In the genomic region with DNA sequence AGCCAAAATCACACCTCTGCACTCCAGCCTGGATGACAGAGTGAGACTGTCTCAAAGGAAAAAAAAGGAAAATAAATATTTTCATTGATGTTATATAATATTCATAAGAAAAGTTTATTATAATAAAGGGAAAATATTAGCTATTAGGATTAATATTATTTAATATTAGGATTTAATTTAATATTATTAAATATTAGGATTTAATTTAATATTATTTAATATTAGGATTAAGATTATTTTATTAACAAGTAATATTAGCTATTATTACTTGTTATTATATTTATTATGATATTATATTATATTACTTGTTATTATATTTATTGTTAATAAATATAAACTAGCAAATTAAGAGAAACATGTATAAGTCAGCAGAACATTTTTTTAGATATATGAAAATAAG, we compare ENCODE assay signal across 34 cellular contexts.
"Had no signal": no experiment of that assay in that cellular context is flagged by ENCODE, and none has a peak within 500 bp of the region (broad histone marks: within the 10 kb centered on the region; RNA-seq: fewer than 3 reads in every experiment).

No MANE protein-coding gene starts in this region.

- H3K4me3 ChIP-seq: ascending aorta, breast epithelium, cardiac muscle cell, coronary artery, dorsolateral prefrontal cortex, esophagus muscularis mucosa, gastroesophageal sphincter, heart right ventricle had no signal

- ATAC-seq: activated naive CD4-positive, alpha-beta T cell treated with anti-CD3 and anti-CD28 coated beads, Interleukin-2, amount 50 U/mL, for 72 hours; activated T-cell treated with anti-CD3 and anti-CD28 coated beads, Interleukin-2, amount 50 U/mL, for 72 hours; foreskin keratinocyte; gastroesophageal sphincter; heart right ventricle; T-helper 17 cell had no signal

- H3K36me3 ChIP-seq: ascending aorta, breast epithelium, cardiac muscle cell, esophagus muscularis mucosa, gastroesophageal sphincter, heart right ventricle had no signal

- H3K4me1 Mint-ChIP-seq: activated CD4-positive, alpha-beta memory T cell treated with anti-CD3 and anti-CD28 coated beads, Interleukin-2, amount 10 ng/mL, durations not matched to agents 7 days and 5 days; activated CD4-positive, alpha-beta T cell treated with anti-CD3 and anti-CD28 coated beads, Interleukin-2, amount 10 ng/mL, durations not matched to agents 7 days and 5 days; activated naive CD4-positive, alpha-beta T cell treated with anti-CD3 and anti-CD28 coated beads, Interleukin-2, amount 10 ng/mL, durations not matched to agents 7 days and 5 days; activated naive CD8-positive, alpha-beta T cell treated with anti-CD3 and anti-CD28 coated beads, Interleukin-2, amount 10 ng/mL, durations not matched to agents 7 days and 5 days; brain; endodermal cell; T-helper 17 cell had no signal

- H3K36me3 Mint-ChIP-seq: activated naive CD4-positive, alpha-beta T cell treated with anti-CD3 and anti-CD28 coated beads, Interleukin-2, amount 10 ng/mL, durations not matched to agents 7 days and 5 days; activated naive CD4-positive, alpha-beta T cell treated with anti-CD3 and anti-CD28 coated beads, Interleukin-2, amount 50 U/mL, for 72 hours; activated naive CD8-positive, alpha-beta T cell treated with anti-CD3 and anti-CD28 coated beads, Interleukin-2, amount 10 ng/mL, durations not matched to agents 7 days and 5 days; brain had no signal

- H3K4me1 ChIP-seq: ascending aorta, breast epithelium, esophagus muscularis mucosa, foreskin keratinocyte, gastroesophageal sphincter, heart right ventricle had no signal

- DNase-seq: activated CD4-positive, alpha-beta memory T cell treated with anti-CD3 and anti-CD28 coated beads, Interleukin-2, amount 10 ng/mL, durations not matched to agents 7 days and 5 days; activated CD4-positive, alpha-beta T cell treated with anti-CD3 and anti-CD28 coated beads for 1 hour; activated CD4-positive, alpha-beta T cell treated with anti-CD3 and anti-CD28 coated beads for 4 hours; activated CD4-positive, alpha-beta T cell treated with anti-CD3 and anti-CD28 coated beads, Interleukin-2, amount 10 ng/mL, durations not matched to agents 7 days and 5 days; activated CD4-positive, alpha-beta T cell treated with anti-CD3 and anti-CD28 coated beads, Interleukin-2, amount 50 U/mL, for 4 hours; activated CD8-positive, alpha-beta memory T cell treated with anti-CD3 and anti-CD28 coated beads, Interleukin-2, amount 50 U/mL, for 48 hours; activated gamma-delta T cell; activated naive CD4-positive, alpha-beta T cell; activated naive CD4-positive, alpha-beta T cell treated with anti-CD3 and anti-CD28 coated beads, Interleukin-2, amount 10 ng/mL, durations not matched to agents 7 days and 5 days; activated naive CD8-positive, alpha-beta T cell treated with anti-CD3 and anti-CD28 coated beads, Interleukin-2, amount 10 ng/mL, durations not matched to agents 7 days and 5 days; activated T-cell treated with anti-CD3 and anti-CD28 coated beads for 4 hours; activated T-cell treated with anti-CD3 and anti-CD28 coated beads, Interleukin-2, amount 50 U/mL, for 24 hours; activated T-cell treated with anti-CD3 and anti-CD28 coated beads, Interleukin-2, amount 50 U/mL, for 72 hours; central memory CD4-positive, alpha-beta T cell; cerebellar nuclear complex; dorsolateral prefrontal cortex; effector memory CD4-positive, alpha-beta T cell; endodermal cell; erythroblast; foreskin keratinocyte; heart right ventricle; T-helper 1 cell; T-helper 17 cell; T1000 had no signal

- H3K27me3 ChIP-seq: ascending aorta, breast epithelium, cardiac muscle cell, esophagus muscularis mucosa, foreskin keratinocyte, gastroesophageal sphincter, heart right ventricle had no signal

- H3K9me3 ChIP-seq: ascending aorta, breast epithelium, esophagus muscularis mucosa, gastroesophageal sphincter had no signal

- H3K9me3 Mint-ChIP-seq: activated CD4-positive, alpha-beta memory T cell treated with anti-CD3 and anti-CD28 coated beads, Interleukin-2, amount 10 ng/mL, durations not matched to agents 7 days and 5 days; activated CD4-positive, alpha-beta T cell treated with anti-CD3 and anti-CD28 coated beads, Interleukin-2, amount 10 ng/mL, durations not matched to agents 7 days and 5 days; activated naive CD4-positive, alpha-beta T cell treated with anti-CD3 and anti-CD28 coated beads, Interleukin-2, amount 10 ng/mL, durations not matched to agents 7 days and 5 days; activated naive CD8-positive, alpha-beta T cell treated with anti-CD3 and anti-CD28 coated beads, Interleukin-2, amount 10 ng/mL, durations not matched to agents 7 days and 5 days; brain; dendritic cell treated with granulocyte-macrophage colony-stimulating factor and Interleukin-4, amounts not matched to agents 40 ng/mL and 50 ng/mL, for 4 days; endodermal cell had no signal

- H3K27ac ChIP-seq: ascending aorta, breast epithelium, cardiac muscle cell, coronary artery, dorsolateral prefrontal cortex, esophagus muscularis mucosa, foreskin keratinocyte, gastroesophageal sphincter, heart right ventricle had no signal

- H3K27ac Mint-ChIP-seq: activated CD4-positive, alpha-beta memory T cell treated with anti-CD3 and anti-CD28 coated beads, Interleukin-2, amount 10 ng/mL, durations not matched to agents 7 days and 5 days; activated CD4-positive, alpha-beta T cell treated with anti-CD3 and anti-CD28 coated beads, Interleukin-2, amount 10 ng/mL, durations not matched to agents 7 days and 5 days; activated naive CD4-positive, alpha-beta T cell treated with anti-CD3 and anti-CD28 coated beads, Interleukin-2, amount 10 ng/mL, durations not matched to agents 7 days and 5 days; activated naive CD4-positive, alpha-beta T cell treated with anti-CD3 and anti-CD28 coated beads, Interleukin-2, amount 50 U/mL, for 72 hours; activated naive CD8-positive, alpha-beta T cell treated with anti-CD3 and anti-CD28 coated beads, Interleukin-2, amount 10 ng/mL, durations not matched to agents 7 days and 5 days; activated T-cell treated with anti-CD3 and anti-CD28 coated beads, Interleukin-2, amount 50 U/mL, for 24 hours; activated T-cell treated with anti-CD3 and anti-CD28 coated beads, Interleukin-2, amount 50 U/mL, for 72 hours; brain; dendritic cell treated with granulocyte-macrophage colony-stimulating factor and Interleukin-4, amounts not matched to agents 40 ng/mL and 50 ng/mL, for 4 days; endodermal cell; T-helper 17 cell; T-helper 2 cell treated with Interferon-gamma antibody and Interleukin-4, amounts not matched to agents 5 μg/mL and 100 μg/mL, for 36 hours had no signal

- H3K4me3 Mint-ChIP-seq: activated CD4-positive, alpha-beta memory T cell treated with anti-CD3 and anti-CD28 coated beads, Interleukin-2, amount 10 ng/mL, durations not matched to agents 7 days and 5 days; activated CD4-positive, alpha-beta T cell treated with anti-CD3 and anti-CD28 coated beads, Interleukin-2, amount 10 ng/mL, durations not matched to agents 7 days and 5 days; activated naive CD4-positive, alpha-beta T cell treated with anti-CD3 and anti-CD28 coated beads, Interleukin-2, amount 10 ng/mL, durations not matched to agents 7 days and 5 days; activated naive CD8-positive, alpha-beta T cell treated with anti-CD3 and anti-CD28 coated beads, Interleukin-2, amount 10 ng/mL, durations not matched to agents 7 days and 5 days; activated T-cell treated with anti-CD3 and anti-CD28 coated beads, Interleukin-2, amount 50 U/mL, for 24 hours; activated T-cell treated with anti-CD3 and anti-CD28 coated beads, Interleukin-2, amount 50 U/mL, for 72 hours; brain; dendritic cell treated with granulocyte-macrophage colony-stimulating factor and Interleukin-4, amounts not matched to agents 40 ng/mL and 50 ng/mL, for 4 days; endodermal cell; T-helper 17 cell; T-helper 2 cell treated with Interferon-gamma antibody and Interleukin-4, amounts not matched to agents 5 μg/mL and 100 μg/mL, for 36 hours had no signal

- H3K27me3 Mint-ChIP-seq: activated CD4-positive, alpha-beta memory T cell treated with anti-CD3 and anti-CD28 coated beads, Interleukin-2, amount 10 ng/mL, durations not matched to agents 7 days and 5 days; activated CD4-positive, alpha-beta T cell treated with anti-CD3 and anti-CD28 coated beads, Interleukin-2, amount 10 ng/mL, durations not matched to agents 7 days and 5 days; activated naive CD4-positive, alpha-beta T cell treated with anti-CD3 and anti-CD28 coated beads, Interleukin-2, amount 10 ng/mL, durations not matched to agents 7 days and 5 days; activated naive CD8-positive, alpha-beta T cell treated with anti-CD3 and anti-CD28 coated beads, Interleukin-2, amount 10 ng/mL, durations not matched to agents 7 days and 5 days; activated T-cell treated with anti-CD3 and anti-CD28 coated beads, Interleukin-2, amount 50 U/mL, for 24 hours; dendritic cell treated with granulocyte-macrophage colony-stimulating factor and Interleukin-4, amounts not matched to agents 40 ng/mL and 50 ng/mL, for 4 days; T-helper 17 cell had no signal
